Comparison of ENCODE assay signal across 12 cellular contexts in genomic region chr9:76472925-76473324, GRCh38. TPM values are rescaled to one million over a fixed set of nuclear protein-coding genes. Genes with fewer than 3 reads are reported as not detected.
A peak's percentile ranks its signal among the peaks of the same experiment; 100 is the strongest.
DNase-seq lines count a peak whose midpoint lies in the region; ATAC-seq, FAIRE-seq and TF ChIP-seq lines count a peak whose summit lies in the region.
"Had no signal": no experiment of that assay in that cellular context is flagged by ENCODE, and none has a peak within 500 bp of the region (broad histone marks: within the 10 kb centered on the region; RNA-seq: fewer than 3 reads in every experiment).

No MANE protein-coding gene starts in this region.

- H3K27ac Mint-ChIP-seq in astrocyte (ENCODE audit: unreplicated experiment): no peak overlapping the region
- no peak overlapping the region for H3K27ac Mint-ChIP-seq in activated CD4-positive, alpha-beta memory T cell treated with anti-CD3 and anti-CD28 coated beads for 36 hours

- no peaks in the 10 kb centered on the region for H4K20me1 ChIP-seq in Karpas-422 (ENCODE audit: insufficient read depth, low read depth, low read length)
- H4K20me1 ChIP-seq in astrocyte (ENCODE audit: insufficient read depth, low read length): peaks cover 7% of the 10 kb centered on the region
- H4K20me1 ChIP-seq in MM.1S (ENCODE audit: insufficient read depth, low read length): no peaks in the 10 kb centered on the region

- ATAC-seq in GM18502 (IDR thresholded peaks at IDR 0.05; ENCODE audit: poor library complexity, unreplicated experiment): no peak
- no peak for ATAC-seq in HG03565 (IDR thresholded peaks at IDR 0.05; ENCODE audit: unreplicated experiment)

- TF ChIP-seq CTCF in astrocyte (IDR thresholded peaks at IDR 0.05; ENCODE audit: insufficient read depth, low read depth, low read length): no peak
- no peak for TF ChIP-seq CTCF in MM.1S (IDR thresholded peaks at IDR 0.05; ENCODE audit: low read length)

- CTCF ChIA-PET in activated CD4-positive, alpha-beta memory T cell treated with anti-CD3 and anti-CD28 coated beads for 36 hours (lab: Charles Lee): interaction anchor here (1.1 kb wide), 1 partner anchor 13 kb away, joined by 3 read pairs; no protein-coding TSS in a partner anchor

- H3F3A ChIP-seq in MM.1S (ENCODE audit: insufficient read depth, low read length): no peaks in the 10 kb centered on the region

- H2AFZ ChIP-seq in Karpas-422 (ENCODE audit: low read length): no peak overlapping the region
- no peak overlapping the region for H2AFZ ChIP-seq in astrocyte (ENCODE audit: low read depth, low read length)
- H2AFZ ChIP-seq in MM.1S (ENCODE audit: low read length): no peak overlapping the region

- H3K9ac ChIP-seq in Karpas-422 (ENCODE audit: low read length): peak overlapping the region; percentile 51
- no peak overlapping the region for H3K9ac ChIP-seq in astrocyte (ENCODE audit: low read length)
- H3K9ac ChIP-seq in MM.1S (ENCODE audit: low read length): no peak overlapping the region

- H3K36me3 Mint-ChIP-seq in astrocyte (ENCODE audit: low read depth, unreplicated experiment): peaks cover 10% of the 10 kb centered on the region
- peaks cover 3% of the 10 kb centered on the region for H3K36me3 Mint-ChIP-seq in activated CD4-positive, alpha-beta memory T cell treated with anti-CD3 and anti-CD28 coated beads for 36 hours

- H3K4me2 ChIP-seq in Karpas-422 (ENCODE audit: low read depth, low read length, poor library complexity, severe bottlenecking) (peak overlapping the region; percentile 76), astrocyte (ENCODE audit: low read length) (no peak overlapping the region), MM.1S (ENCODE audit: low read depth, low read length) (no peak overlapping the region)

- H3K9me2 ChIP-seq in Karpas-422 (replicated peaks; ENCODE audit: insufficient read depth, low read length) (no peaks in the 10 kb centered on the region), MM.1S (replicated peaks; ENCODE audit: insufficient read depth, low read length) (no peaks in the 10 kb centered on the region)

- peaks cover 1% of the 10 kb centered on the region for H3K9me3 Mint-ChIP-seq in astrocyte (ENCODE audit: unreplicated experiment)
- H3K9me3 Mint-ChIP-seq in activated CD4-positive, alpha-beta memory T cell treated with anti-CD3 and anti-CD28 coated beads for 36 hours: peaks cover 6% of the 10 kb centered on the region

- H3K4me1 Mint-ChIP-seq in astrocyte (ENCODE audit: low read depth, unreplicated experiment): peaks cover 4% of the 10 kb centered on the region
- no peaks in the 10 kb centered on the region for H3K4me1 Mint-ChIP-seq in activated CD4-positive, alpha-beta memory T cell treated with anti-CD3 and anti-CD28 coated beads for 36 hours (ENCODE audit: low read depth)

- peak; percentile 89 for DNase-seq in COLO829 (ENCODE audit: low spot score)
- DNase-seq in Karpas-422: peak; percentile 50
- DNase-seq in astrocyte (ENCODE audit: low read depth): peak; percentile 16
- DNase-seq in activated CD4-positive, alpha-beta memory T cell treated with anti-CD3 and anti-CD28 coated beads for 36 hours: no peak
- DNase-seq in MM.1S: no peak
- DNase-seq: NCI-H1694 treated with DMSO at 0.1 percent for 48 hours had no signal

- H3K4me1 ChIP-seq in Karpas-422 (ENCODE audit: low read length) (peaks cover 54% of the 10 kb centered on the region), astrocyte (ENCODE audit: insufficient read depth, low read length) (no peaks in the 10 kb centered on the region), muscle layer of duodenum (ENCODE audit: control insufficient read depth in 1 of 2, insufficient read depth in 2 of 2, low read length in 2 of 2) (peaks cover 0 to 3% of the 10 kb centered on the region in 2 donors), MM.1S (ENCODE audit: low read length) (no peaks in the 10 kb centered on the region)

- H3K9me3 ChIP-seq in Karpas-422 (ENCODE audit: low read length) (no peaks in the 10 kb centered on the region), astrocyte (ENCODE audit: insufficient read depth, low read depth, low read length) (no peaks in the 10 kb centered on the region), muscle layer of duodenum (ENCODE audit: control insufficient read depth in 1 of 2, low read length in 2 of 2) (no peaks in the 10 kb centered on the region), MM.1S (replicated peaks; ENCODE audit: insufficient read depth, low read length) (no peaks in the 10 kb centered on the region)

- H3K27me3 Mint-ChIP-seq in astrocyte (ENCODE audit: low read depth, unreplicated experiment): peaks cover 2% of the 10 kb centered on the region
- H3K27me3 Mint-ChIP-seq in activated CD4-positive, alpha-beta memory T cell treated with anti-CD3 and anti-CD28 coated beads for 36 hours: no peaks in the 10 kb centered on the region

- no peaks in the 10 kb centered on the region for H3K36me3 ChIP-seq in Karpas-422 (ENCODE audit: insufficient read depth, low read length)
- H3K36me3 ChIP-seq in astrocyte (ENCODE audit: insufficient read depth, low read length): no peaks in the 10 kb centered on the region
- H3K36me3 ChIP-seq in muscle layer of duodenum (ENCODE audit: control insufficient read depth in 1 of 2, insufficient read depth in 2 of 2, low read length in 2 of 2): no peaks in the 10 kb centered on the region
- H3K36me3 ChIP-seq in MM.1S (replicated peaks; ENCODE audit: insufficient read depth, low read length): no peaks in the 10 kb centered on the region
- H3K36me3 ChIP-seq: cardiac muscle cell had no signal

- POLR2A ChIA-PET in activated CD4-positive, alpha-beta memory T cell treated with anti-CD3 and anti-CD28 coated beads for 36 hours (lab: Charles Lee): no interaction called here

- FAIRE-seq in astrocyte (lab: Jason Lieb, UNC): no peak
- FAIRE-seq: islet of Langerhans had no signal

- H3K27me3 ChIP-seq in Karpas-422 (ENCODE audit: low read length): no peaks in the 10 kb centered on the region
- no peaks in the 10 kb centered on the region for H3K27me3 ChIP-seq in astrocyte (ENCODE audit: insufficient read depth, low read length)
- no peaks in the 10 kb centered on the region for H3K27me3 ChIP-seq in muscle layer of duodenum (ENCODE audit: low read depth, low read length)
- no peaks in the 10 kb centered on the region for H3K27me3 ChIP-seq in MM.1S (replicated peaks; ENCODE audit: insufficient read depth, low read length)
- H3K27me3 ChIP-seq: cardiac muscle cell had no signal

- H3K4me3 ChIP-seq in Karpas-422 (ENCODE audit: low read length) (peak overlapping the region; percentile 49), astrocyte (ENCODE audit: insufficient read depth, low read depth, low read length) (no peak overlapping the region), muscle layer of duodenum (ENCODE audit: low read depth in 1 of 2, low read length in 2 of 2) (no peak overlapping the region), MM.1S (ENCODE audit: low read length) (no peak overlapping the region)
- H3K4me3 ChIP-seq: cardiac muscle cell had no signal

- peaks cover 29% of the 10 kb centered on the region; the same call in 1 of the 2 replicates for H3K79me2 ChIP-seq in Karpas-422 (ENCODE audit: low read length)
- H3K79me2 ChIP-seq in astrocyte (ENCODE audit: insufficient read depth, low read length): peaks cover 15% of the 10 kb centered on the region
- no peaks in the 10 kb centered on the region for H3K79me2 ChIP-seq in MM.1S (ENCODE audit: low read length)

- H3K27ac ChIP-seq in Karpas-422 (ENCODE audit: low read length): peak overlapping the region; percentile 94
- no peak overlapping the region for H3K27ac ChIP-seq in astrocyte (ENCODE audit: low read depth, low read length)
- H3K27ac ChIP-seq in muscle layer of duodenum (ENCODE audit: low read length): peak overlapping the region; percentile 23
- H3K27ac ChIP-seq in MM.1S (ENCODE audit: low read length): no peak overlapping the region
- H3K27ac ChIP-seq: cardiac muscle cell, VCaP had no signal

- intact Hi-C loops in activated CD4-positive, alpha-beta memory T cell treated with anti-CD3 and anti-CD28 coated beads for 36 hours (cut with micrococcal nuclease): no loop called here

- no peak overlapping the region for H3K4me3 Mint-ChIP-seq in astrocyte (ENCODE audit: unreplicated experiment)
- no peak overlapping the region for H3K4me3 Mint-ChIP-seq in activated CD4-positive, alpha-beta memory T cell treated with anti-CD3 and anti-CD28 coated beads for 36 hours

RNA-seq across cellular contexts. Expression of gene GCNT1, which starts 13.9 kb away (rescaled TPM):
- 10.8 and 13.1 TPM in 2 replicates for total RNA-seq in Karpas-422 (2014; rRNA removed; shearing (Covaris generic); ENCODE audit: low replicate concordance)
- 14.7 and 15.9 TPM in 2 replicates for total RNA-seq in astrocyte
- 1 to 10 TPM; 6.7 to 6.9 TPM for total RNA-seq in activated CD4-positive, alpha-beta memory T cell treated with anti-CD3 and anti-CD28 coated beads for 36 hours

Comparison
In these comparisons a context has a peak if more than half of its experiments do, and no peak if none do; other contexts are left out.
1. DNase-seq: peak in COLO829 (single experiment), Karpas-422 (single experiment) and astrocyte (single experiment); none in activated CD4-positive, alpha-beta memory T cell treated with anti-CD3 and anti-CD28 coated beads for 36 hours (single experiment) and MM.1S (single experiment).
2. H3K27ac ChIP-seq: peak in Karpas-422 (single experiment) and muscle layer of duodenum (single experiment); none in astrocyte (single experiment) and MM.1S (single experiment).